7 cellular contexts compared by ENCODE assay signal in genomic region chr17:76712321-76712720, GRCh38. TPM values are rescaled to one million over a fixed set of nuclear protein-coding genes. Genes with fewer than 3 reads are reported as not detected.
DNase-seq lines count a peak whose midpoint lies in the region; ATAC-seq and TF ChIP-seq lines count a peak whose summit lies in the region.
"Not testable (repeated sequence)": the region's sequence is repeated elsewhere in the genome, so short reads cannot be mapped to it uniquely, and the experiment has no call there.

No MANE protein-coding gene starts in this region.

- not testable (repeated sequence) for H3K36me3 ChIP-seq in GM23248 (ENCODE audit: low read depth)
- peaks cover 19 to 41% of the 10 kb centered on the region in 2 donors for H3K36me3 ChIP-seq in ascending aorta
- peaks cover 0 to 45% of the 10 kb centered on the region in 2 donors for H3K36me3 ChIP-seq in gastroesophageal sphincter
- H3K36me3 ChIP-seq in right atrium auricular region, result peaks cover 39% of the 10 kb centered on the region
- peaks cover 0 to 49% (median 25%) of the 10 kb centered on the region in 6 donors for H3K36me3 ChIP-seq in spleen

- not testable (repeated sequence) for H4K20me1 ChIP-seq in GM23248 (ENCODE audit: insufficient read depth)

- not testable (repeated sequence) for H3K27me3 ChIP-seq in GM23248 (replicated peaks; ENCODE audit: insufficient read depth); ascending aorta; gastroesophageal sphincter; right atrium auricular region; spleen (replicated peaks in 1 of 7)

- H3K4me3 Mint-ChIP-seq in T-helper 17 cell, result not testable (repeated sequence)
- peak overlapping the region; percentile 6 to 45 (median 36) for H3K4me3 Mint-ChIP-seq in nephron

- peak overlapping the region; percentile 49 for H3K27ac Mint-ChIP-seq in T-helper 17 cell
- H3K27ac Mint-ChIP-seq in nephron, result not testable (repeated sequence)

- intact Hi-C loops in ascending aorta (cut with DNase I), result loop anchor here (5.0 to 10.0 kb wide), 3 partner anchors 40 to 188 kb away; no protein-coding TSS in a partner anchor
- intact Hi-C loops in spleen (cut with DNase I; ENCODE audit: low total_unique reads), result not testable (repeated sequence)

- H3K27ac ChIP-seq in GM23248 (peak overlapping the region; percentile 75; the same call in 1 of the 2 replicates), ascending aorta (peak overlapping the region; percentile 75 to 79), gastroesophageal sphincter (peak overlapping the region in 3 of 4 donors; percentile 85 to 96 (median 95)), right atrium auricular region (peak overlapping the region; percentile 79 to 87), spleen (peak overlapping the region in 5 of 8 donors; percentile 78 to 89 (median 80))

- TF ChIP-seq CTCF in ascending aorta (IDR thresholded peaks at IDR 0.05); gastroesophageal sphincter (IDR thresholded peaks at IDR 0.05); right atrium auricular region (IDR thresholded peaks at IDR 0.05); nephron (IDR thresholded peaks at IDR 0.05; ENCODE audit: unreplicated experiment in 3 of 3); spleen (IDR thresholded peaks at IDR 0.05 in 8 of 11, conservative IDR thresholded peaks at IDR 0.05 in 3 of 11): not testable (repeated sequence)

- H3K9me3 ChIP-seq in GM23248 (ENCODE audit: low read depth); T-helper 17 cell (ENCODE audit: control insufficient read depth, low read length, poor library complexity, severe bottlenecking); ascending aorta; gastroesophageal sphincter; right atrium auricular region; spleen: not testable (repeated sequence)

- 77% methylated on average over 7 of the region's 7 CpGs for WGBS in GM23248 (ENCODE audit: low coverage in 1 of 2, low lambda C conversion rate in 2 of 2, missing lambda C conversion rate in 2 of 2), 2 experiments
- WGBS in gastroesophageal sphincter (ENCODE audit: low coverage in 1 of 2), 2 donors, result 60 to 80% methylated on average over 1 to 7 of the region's 7 CpGs
- 72 to 90% (median 75%) methylated on average over 7 of the region's 7 CpGs for WGBS in spleen, 5 donors

- not testable (repeated sequence) for H3K27me3 Mint-ChIP-seq in T-helper 17 cell; nephron (ENCODE audit: low read depth)

- not testable (repeated sequence) for DNase-seq in GM23248; T-helper 17 cell; ascending aorta (ENCODE audit: low spot score in 2 of 2); right atrium auricular region (ENCODE audit: low spot score)
- DNase-seq in spleen, result peak; percentile 23

- in situ Hi-C loops in GM23248 (cut with MboI), result not testable (repeated sequence)

- H3K4me1 ChIP-seq in GM23248 (ENCODE audit: insufficient read depth) (peaks cover 51% of the 10 kb centered on the region), ascending aorta (peaks cover 4 to 42% of the 10 kb centered on the region in 2 donors), gastroesophageal sphincter (peaks cover 10 to 82% (median 37%) of the 10 kb centered on the region in 3 donors), right atrium auricular region (peaks cover 0 to 77% of the 10 kb centered on the region in 2 donors), spleen (peaks cover 25 to 92% (median 67%) of the 10 kb centered on the region in 6 donors)

- not testable (repeated sequence) for H3K4me3 ChIP-seq in GM23248, ascending aorta, gastroesophageal sphincter, right atrium auricular region, spleen

- H3K36me3 Mint-ChIP-seq in T-helper 17 cell (ENCODE audit: low read depth), result not testable (repeated sequence)
- peaks cover 41% of the 10 kb centered on the region for H3K36me3 Mint-ChIP-seq in nephron (ENCODE audit: low read depth)

- H3K4me1 Mint-ChIP-seq in T-helper 17 cell, result peaks cover 34% of the 10 kb centered on the region
- H3K4me1 Mint-ChIP-seq in nephron, result peaks cover 39% of the 10 kb centered on the region

- not testable (repeated sequence) for H3K4me2 ChIP-seq in GM23248 (ENCODE audit: unreplicated experiment)

- H3K9me2 ChIP-seq in GM23248 (ENCODE audit: insufficient read depth), result not testable (repeated sequence)

- ATAC-seq in T-helper 17 cell, gastroesophageal sphincter: not testable (repeated sequence)

- H3K79me2 ChIP-seq in GM23248 (ENCODE audit: insufficient read depth), result peaks cover 74% of the 10 kb centered on the region

- peaks cover 64% of the 10 kb centered on the region for H3F3A ChIP-seq in GM23248 (ENCODE audit: insufficient read depth)

- H3K9me3 Mint-ChIP-seq in nephron, result not testable (repeated sequence)

- not testable (repeated sequence) for H2AFZ ChIP-seq in GM23248

- H3K9ac ChIP-seq in GM23248, result not testable (repeated sequence)

- TF ChIP-seq POLR2A in gastroesophageal sphincter (IDR thresholded peaks at IDR 0.05); spleen (IDR thresholded peaks at IDR 0.05): not testable (repeated sequence)

- not testable (repeated sequence) for TF ChIP-seq EP300 in gastroesophageal sphincter (IDR thresholded peaks at IDR 0.05)

RNA-seq across cellular contexts. Expression of gene MXRA7, which starts 1.6 kb away (rescaled TPM):
- 483 and 625 TPM in 2 replicates for total RNA-seq in GM23248 (2014; rRNA removed; shearing (Covaris generic))
- 46.8 and 48.0 TPM in 2 replicates for polyA plus RNA-seq in GM23248 (2016; fragmentation: Nextera tagmentation; extraction: Ambion mirVana)
- 1 to 10 TPM; 5.7 to 8.0 TPM for total RNA-seq in T-helper 17 cell
- 122 TPM for total RNA-seq in ascending aorta
- 100 to 1,000 TPM; 333 to 451 (median 412) TPM for total RNA-seq in gastroesophageal sphincter
- total RNA-seq in right atrium auricular region, result 100 to 1,000 TPM; 440 to 644 TPM
- total RNA-seq in spleen, result 100 to 1,000 TPM in 6 of 7 donors, 10 to 100 TPM in 1; 89.4 to 172 (median 121) TPM
- polyA plus RNA-seq in spleen, result 10 to 100 TPM; 37.8 to 66.2 (median 48.7) TPM

RNA-seq across cellular contexts. Expression of gene JMJD6, which starts 14.1 kb away (rescaled TPM):
- 19.0 and 33.3 TPM in 2 replicates for total RNA-seq in GM23248 (2014; rRNA removed; shearing (Covaris generic))
- 40.0 and 41.5 TPM in 2 replicates for polyA plus RNA-seq in GM23248 (2016; fragmentation: Nextera tagmentation; extraction: Ambion mirVana)
- total RNA-seq in T-helper 17 cell, result 100 to 1,000 TPM; 124 to 137 TPM
- total RNA-seq in ascending aorta, result 29.4 TPM
- 10 to 100 TPM; 39.0 to 53.8 (median 47.2) TPM for total RNA-seq in gastroesophageal sphincter
- 10 to 100 TPM; 35.0 to 37.4 TPM for total RNA-seq in right atrium auricular region
- 10 to 100 TPM; 21.2 to 54.3 (median 38.6) TPM for total RNA-seq in spleen
- 10 to 100 TPM; 21.4 to 37.3 (median 32.7) TPM for polyA plus RNA-seq in spleen

RNA-seq across cellular contexts. Expression of gene METTL23, which starts 14.3 kb away (rescaled TPM):
- 22.5 and 35.6 TPM in 2 replicates for total RNA-seq in GM23248 (2014; rRNA removed; shearing (Covaris generic))
- 49.9 and 54.8 TPM in 2 replicates for polyA plus RNA-seq in GM23248 (2016; fragmentation: Nextera tagmentation; extraction: Ambion mirVana)
- total RNA-seq in T-helper 17 cell, result 10 to 100 TPM; 35.1 to 36.2 TPM
- total RNA-seq in ascending aorta, result 31.2 TPM
- 10 to 100 TPM; 19.2 to 52.6 (median 25.1) TPM for total RNA-seq in gastroesophageal sphincter
- total RNA-seq in right atrium auricular region, result 10 to 100 TPM; 22.6 to 26.8 TPM
- total RNA-seq in spleen, result 10 to 100 TPM; 35.8 to 53.4 (median 49.1) TPM
- polyA plus RNA-seq in spleen, result 10 to 100 TPM; 54.7 to 72.7 (median 57.0) TPM

RNA-seq across cellular contexts. Expression of gene SRSF2, which starts 24.8 kb away (rescaled TPM):
- 147 and 165 TPM in 2 replicates for total RNA-seq in GM23248 (2014; rRNA removed; shearing (Covaris generic))
- polyA plus RNA-seq in GM23248 (2016; fragmentation: Nextera tagmentation; extraction: Ambion mirVana) (116 and 123 TPM in 2 replicates), spleen (100 to 1,000 TPM; 159 to 189 (median 161) TPM)
- total RNA-seq in T-helper 17 cell (100 to 1,000 TPM; 351 to 393 TPM), ascending aorta (429 TPM), gastroesophageal sphincter (100 to 1,000 TPM; 106 to 194 (median 148) TPM), right atrium auricular region (100 to 1,000 TPM in 1 of 2 donors, 10 to 100 TPM in 1; 78.3 to 135 TPM), spleen (100 to 1,000 TPM; 181 to 239 (median 202) TPM)

RNA-seq across cellular contexts. Expression of gene MFSD11, which starts 25.6 kb away (rescaled TPM):
- total RNA-seq in GM23248 (2014; rRNA removed; shearing (Covaris generic)), result 29.8 and 30.6 TPM in 2 replicates
- polyA plus RNA-seq in GM23248 (2016; fragmentation: Nextera tagmentation; extraction: Ambion mirVana) (24.2 TPM in 2 replicates), spleen (10 to 100 TPM in 1 of 3 donors, 1 to 10 TPM in 2; 6.9 to 11.3 (median 7.8) TPM)
- total RNA-seq in T-helper 17 cell (10 to 100 TPM; 29.4 to 36.7 TPM), ascending aorta (13.4 TPM), gastroesophageal sphincter (10 to 100 TPM; 18.4 to 27.8 (median 20.9) TPM), right atrium auricular region (10 to 100 TPM; 24.8 to 29.3 TPM), spleen (10 to 100 TPM; 22.8 to 45.4 (median 35.3) TPM)

Comparison
In these comparisons a context has a peak if more than half of its experiments do, and no peak if none do; other contexts are left out.
1. RNA of gene MXRA7, which starts 1.6 kb away (total RNA-seq): 440 to 644 TPM in right atrium auricular region, 483 to 625 TPM in GM23248, 333 to 451 TPM in gastroesophageal sphincter, 122 TPM in ascending aorta (single experiment) and 89.4 to 172 TPM in spleen; 5.7 to 8.0 TPM in T-helper 17 cell; every median in the first group is over 10 times any median in the second.
2. Peak in every context shown above with its lines, with median percentiles within 50 percentile points of each other: H3K27ac ChIP-seq.